In genomic region chr12:4538207-4539160, GRCh38 we compare ENCODE assay signal across 8 cellular contexts. TPM values are rescaled to one million over a fixed set of nuclear protein-coding genes. Genes with fewer than 3 reads are reported as not detected.
DNase-seq lines count a peak whose midpoint lies in the region; ATAC-seq and TF ChIP-seq lines count a peak whose summit lies in the region.

RAD51AP1 (plus strand) TSS chr12:4538890; CDS start chr12:4538940, 50 bp downstream.

- H3K79me2 ChIP-seq in KMS-11 (ENCODE audit: insufficient read depth, low read depth), result peaks cover 43% of the 10 kb centered on the region

- H3K9ac ChIP-seq in KMS-11 (peak within 1 kb of the TSS; percentile 73), muscle layer of colon (ENCODE audit: low read length) (peak within 1 kb of the TSS; percentile 69)

- H3K4me3 ChIP-seq in KMS-11 (IDR thresholded peaks at IDR 0.05; ENCODE audit: insufficient read depth, low read depth, low read length) (no peak within 1 kb of the TSS), Peyer's patch (peak within 1 kb of the TSS; percentile 72 to 88 (median 81)), muscle layer of colon (ENCODE audit: low read depth in 1 of 2, low read length in 2 of 2) (peak within 1 kb of the TSS; percentile 55 to 93)

- peak in 1 of 2 donors; percentile 20 for TF ChIP-seq POLR2A in Peyer's patch (IDR thresholded peaks at IDR 0.05)

- no peaks in the 10 kb centered on the region for H4K20me1 ChIP-seq in KMS-11 (ENCODE audit: insufficient read depth)

- H2AFZ ChIP-seq in KMS-11 (ENCODE audit: low read depth), result peak within 1 kb of the TSS; percentile 79

- peak; percentile 100 for DNase-seq in DMS53 (lab: John Stamatoyannopoulos, UW)
- DNase-seq in Peyer's patch, result peak; percentile 88 to 96 (median 94)
- DNase-seq in activated T-cell treated with anti-CD3 and anti-CD28 coated beads, Interleukin-2, amount 50 U/mL, for 48 hours, result peak; percentile 95
- peak; percentile 88 for DNase-seq in stimulated activated CD8-positive, alpha-beta memory T cell treated with anti-CD3 and anti-CD28 coated beads, Interleukin-7, amount 100 ng/mL, for 24 hours (ENCODE audit: low read depth)

- peak within 1 kb of the TSS; percentile 71 for H3K27ac ChIP-seq in KMS-11
- H3K27ac ChIP-seq in Peyer's patch, result peak within 1 kb of the TSS; percentile 83 to 94 (median 90)
- peak within 1 kb of the TSS; percentile 91 for H3K27ac ChIP-seq in muscle layer of colon (ENCODE audit: low read depth, low read length)

- no peaks in the 10 kb centered on the region for H3K27me3 ChIP-seq in KMS-11 (ENCODE audit: insufficient read depth, low read depth)
- H3K27me3 ChIP-seq in Peyer's patch, result no peaks in the 10 kb centered on the region
- H3K27me3 ChIP-seq in muscle layer of colon (ENCODE audit: control insufficient read depth in 1 of 2, insufficient read depth in 2 of 2, low read length in 2 of 2), result no peaks in the 10 kb centered on the region

- H3K4me1 ChIP-seq in KMS-11 (ENCODE audit: low read depth, poor library complexity, severe bottlenecking), result peaks cover 25% of the 10 kb centered on the region
- peaks cover 0 to 20% (median 2%) of the 10 kb centered on the region in 4 donors for H3K4me1 ChIP-seq in Peyer's patch
- peaks cover 11% of the 10 kb centered on the region for H3K4me1 ChIP-seq in muscle layer of colon (ENCODE audit: insufficient read depth, low read length)

- H3K36me3 ChIP-seq in KMS-11 (ENCODE audit: insufficient read depth) (no peaks in the 10 kb centered on the region; the same call in 1 of the 2 replicates), Peyer's patch (peaks cover 0 to 16% (median 0%) of the 10 kb centered on the region in 3 donors), muscle layer of colon (ENCODE audit: insufficient read depth, low read length) (peaks cover 4% of the 10 kb centered on the region)

- ATAC-seq in GM21737 (IDR thresholded peaks at IDR 0.05; ENCODE audit: unreplicated experiment) (peak; percentile 82), esophagus mucosa (peak; percentile 100)

- TF ChIP-seq CTCF in KMS-11 (conservative IDR thresholded peaks at IDR 0.05; ENCODE audit: low read depth, low read length), result no peak
- TF ChIP-seq CTCF in Peyer's patch (IDR thresholded peaks at IDR 0.05), result no peak

- H3K9me3 ChIP-seq in Peyer's patch, result no peaks in the 10 kb centered on the region
- no peaks in the 10 kb centered on the region for H3K9me3 ChIP-seq in muscle layer of colon (ENCODE audit: low read length)

- peak within 1 kb of the TSS; percentile 95 for H3K4me2 ChIP-seq in KMS-11

RNA-seq across cellular contexts. Expression of gene RAD51AP1, which starts in this region (rescaled TPM):
- 10 to 100 TPM in 1 of 4 donors, 1 to 10 TPM in 3; 2.3 to 35.5 (median 3.5) TPM for total RNA-seq in Peyer's patch
- total RNA-seq in esophagus mucosa, result 7.9 TPM
